ENCODE assay signal across 2 cellular contexts in the genomic region with DNA sequence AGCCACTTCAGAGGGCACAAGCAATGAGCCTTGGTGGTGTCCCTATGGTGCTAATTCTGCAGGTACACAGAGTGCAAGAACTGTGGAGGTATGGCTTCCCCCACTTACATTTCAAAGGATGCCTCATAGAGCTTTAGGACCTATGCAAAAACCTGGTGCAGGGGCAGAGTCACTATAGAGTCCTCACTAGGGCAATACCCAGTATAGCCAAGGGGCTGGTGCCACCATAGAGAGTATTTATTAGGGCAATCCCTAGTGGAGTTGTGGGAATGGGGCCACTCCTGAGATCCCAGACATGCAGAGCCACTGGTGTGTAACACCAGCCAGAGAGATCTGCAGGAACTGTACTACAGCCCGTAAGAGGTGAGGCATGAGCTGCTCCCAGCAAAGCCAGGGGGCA.
TF ChIP-seq lines count a peak whose summit lies in the region.

No MANE protein-coding gene starts in this region.

TF ChIP-seq in HCT116, 20 proteins besides CTCF, POLR2A, EP300 and RAD21:
- TF ChIP-seq POLR2AphosphoS5 (IDR thresholded peaks at IDR 0.05; ENCODE audit: low read depth, low read length) (no peak), SIN3A (IDR thresholded peaks at IDR 0.05; ENCODE audit: low read depth) (no peak), SRF (IDR thresholded peaks at IDR 0.05; ENCODE audit: low read depth) (no peak), CEBPB (IDR thresholded peaks at IDR 0.05; ENCODE audit: low read depth) (no peak), EZH2phosphoT487 (IDR thresholded peaks at IDR 0.05; ENCODE audit: borderline replicate concordance) (no peak)

TF ChIP-seq in IMR-90, 13 proteins besides CTCF, POLR2A, EP300 and RAD21:
- TF ChIP-seq MAFK (IDR thresholded peaks at IDR 0.05; ENCODE audit: low read depth, low read length) (no peak), MXI1 (IDR thresholded peaks at IDR 0.05; ENCODE audit: borderline replicate concordance, low read depth, low read length) (no peak), CEBPB (IDR thresholded peaks at IDR 0.05; ENCODE audit: low read depth, low read length) (no peak), RFX5 (IDR thresholded peaks at IDR 0.05; ENCODE audit: low read depth, low read length) (no peak), RCOR1 (IDR thresholded peaks at IDR 0.05; ENCODE audit: insufficient replicate concordance, low read length) (no peak)
- TF ChIP-seq, protein P1, sequence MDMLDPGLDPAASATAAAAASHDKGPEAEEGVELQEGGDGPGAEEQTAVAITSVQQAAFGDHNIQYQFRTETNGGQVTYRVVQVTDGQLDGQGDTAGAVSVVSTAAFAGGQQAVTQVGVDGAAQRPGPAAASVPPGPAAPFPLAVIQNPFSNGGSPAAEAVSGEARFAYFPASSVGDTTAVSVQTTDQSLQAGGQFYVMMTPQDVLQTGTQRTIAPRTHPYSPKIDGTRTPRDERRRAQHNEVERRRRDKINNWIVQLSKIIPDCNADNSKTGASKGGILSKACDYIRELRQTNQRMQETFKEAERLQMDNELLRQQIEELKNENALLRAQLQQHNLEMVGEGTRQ (IDR thresholded peaks at IDR 0.05; ENCODE audit: low read depth, low read length), result no peak
